ENCODE assay signal across 12 cellular contexts in the genomic region with DNA sequence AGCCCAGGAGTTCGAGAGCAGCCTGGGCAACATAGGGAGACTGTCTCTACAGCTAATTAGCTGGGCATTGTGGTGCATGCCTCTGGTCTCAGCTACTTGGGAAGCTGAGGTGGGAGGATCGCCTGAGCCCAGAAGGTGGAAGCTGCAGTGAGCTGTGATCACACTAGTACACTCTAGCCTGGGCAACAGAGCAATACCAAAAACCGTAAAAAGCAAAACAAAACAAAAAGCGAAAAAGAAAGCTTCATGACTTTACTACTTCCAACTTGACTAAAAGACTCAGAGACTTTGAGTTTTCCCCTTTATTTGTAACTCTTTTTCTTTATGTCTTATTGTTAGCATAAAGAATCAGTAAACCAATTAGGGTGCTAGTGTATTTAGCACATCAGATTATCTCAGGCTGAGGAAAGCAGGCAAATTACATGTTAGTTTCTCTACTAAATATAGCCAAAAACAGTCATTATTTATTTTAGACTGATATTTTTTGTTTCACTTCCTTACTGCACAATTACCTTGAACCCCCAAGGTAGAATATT. TPM values are rescaled to one million over a fixed set of nuclear protein-coding genes. Genes with fewer than 3 reads are reported as not detected.
DNase-seq lines count a peak whose midpoint lies in the region; ATAC-seq and TF ChIP-seq lines count a peak whose summit lies in the region.
"Had no signal": no experiment of that assay in that cellular context is flagged by ENCODE, and none has a peak within 500 bp of the region (broad histone marks: within the 10 kb centered on the region; RNA-seq: fewer than 3 reads in every experiment).

No MANE protein-coding gene starts in this region.

- no peak overlapping the region for H4K5ac ChIP-seq in mesendoderm (ENCODE audit: low read length)

- H3K4me3 ChIP-seq in spleen (peak overlapping the region in 1 of 8 donors; percentile 4), mesendoderm (ENCODE audit: low read length) (no peak overlapping the region)

- H3K4me2 ChIP-seq in mesendoderm (ENCODE audit: low read length) = no peak overlapping the region

- H3K27ac ChIP-seq in spleen (peak overlapping the region in 5 of 8 donors; percentile 7 to 73 (median 50)), mesendoderm (ENCODE audit: low read depth, low read length) (no peak overlapping the region)

- H4K8ac ChIP-seq in mesendoderm (ENCODE audit: low read depth, low read length) = no peak overlapping the region

- no peak overlapping the region for H3K56ac ChIP-seq in mesendoderm (ENCODE audit: low read length)

- no peak overlapping the region for H2BK120ac ChIP-seq in mesendoderm (ENCODE audit: low read depth, low read length)

- intact Hi-C loops in spleen (cut with DNase I; ENCODE audit: low total_unique reads) = no loop called here
- intact Hi-C loops in natural killer cell (cut with micrococcal nuclease) = no loop called here

- ATAC-seq in GM21619 (IDR thresholded peaks at IDR 0.05; ENCODE audit: unreplicated experiment) (peak; percentile 71), HG03175 (IDR thresholded peaks at IDR 0.05; ENCODE audit: unreplicated experiment) (peak; percentile 83), natural killer cell (no peak)

- no peak overlapping the region for H3K18ac ChIP-seq in mesendoderm (ENCODE audit: low read length)

- peaks cover 2% of the 10 kb centered on the region for H3K79me1 ChIP-seq in mesendoderm (ENCODE audit: low read length)

- H3K4me3 Mint-ChIP-seq in T-helper 2 cell treated with Interferon-gamma antibody and Interleukin-4, amounts not matched to agents 5 μg/mL and 100 μg/mL, for 36 hours = no peak overlapping the region
- H3K4me3 Mint-ChIP-seq in natural killer cell = no peak overlapping the region
- H3K4me3 Mint-ChIP-seq: activated CD4-positive, alpha-beta T cell treated with anti-CD3 and anti-CD28 coated beads, Interleukin-2, amount 10 ng/mL, durations not matched to agents 7 days and 5 days had no signal

- no peaks in the 10 kb centered on the region for H3K27me3 Mint-ChIP-seq in T-helper 2 cell treated with Interferon-gamma antibody and Interleukin-4, amounts not matched to agents 5 μg/mL and 100 μg/mL, for 36 hours (ENCODE audit: low read depth)
- no peaks in the 10 kb centered on the region for H3K27me3 Mint-ChIP-seq in natural killer cell (ENCODE audit: low read depth in 2 of 2)
- H3K27me3 Mint-ChIP-seq: activated CD4-positive, alpha-beta T cell treated with anti-CD3 and anti-CD28 coated beads, Interleukin-2, amount 10 ng/mL, durations not matched to agents 7 days and 5 days had no signal

- H3K79me2 ChIP-seq in mesendoderm (ENCODE audit: control insufficient read depth, insufficient read depth, low read length) = peaks cover 6% of the 10 kb centered on the region

- H2AK5ac ChIP-seq in mesendoderm (ENCODE audit: low read length) = no peak overlapping the region

- peaks cover 12% of the 10 kb centered on the region for H3K36me3 Mint-ChIP-seq in T-helper 2 cell treated with Interferon-gamma antibody and Interleukin-4, amounts not matched to agents 5 μg/mL and 100 μg/mL, for 36 hours (ENCODE audit: low read depth)
- peaks cover 13% of the 10 kb centered on the region for H3K36me3 Mint-ChIP-seq in natural killer cell

- H3K36me3 ChIP-seq in spleen (peaks cover 0 to 59% (median 28%) of the 10 kb centered on the region in 6 donors), mesendoderm (ENCODE audit: control insufficient read depth, insufficient read depth, low read length) (no peaks in the 10 kb centered on the region)

- no peak overlapping the region for H2BK15ac ChIP-seq in mesendoderm (replicated peaks; ENCODE audit: low read depth)

- TF ChIP-seq POLR2A in spleen (IDR thresholded peaks at IDR 0.05) = no peak

- H3K9me3 Mint-ChIP-seq in T-helper 2 cell treated with Interferon-gamma antibody and Interleukin-4, amounts not matched to agents 5 μg/mL and 100 μg/mL, for 36 hours = no peaks in the 10 kb centered on the region
- no peaks in the 10 kb centered on the region for H3K9me3 Mint-ChIP-seq in natural killer cell
- H3K9me3 Mint-ChIP-seq: activated CD4-positive, alpha-beta T cell treated with anti-CD3 and anti-CD28 coated beads, Interleukin-2, amount 10 ng/mL, durations not matched to agents 7 days and 5 days had no signal

- no peak overlapping the region for H3K4ac ChIP-seq in mesendoderm (ENCODE audit: low read depth, low read length)

- TF ChIP-seq CTCF in spleen (IDR thresholded peaks at IDR 0.05 in 8 of 11, conservative IDR thresholded peaks at IDR 0.05 in 3 of 11) (no peak), natural killer cell (IDR thresholded peaks at IDR 0.05) (no peak)

- H2BK5ac ChIP-seq in mesendoderm (ENCODE audit: low read length) = no peak overlapping the region

- WGBS in spleen, 5 donors = 77 to 83% (median 83%) methylated on average over 4 of the region's 4 CpGs
- WGBS in mesendoderm (ENCODE audit: extremely low coverage, insufficient coverage, low lambda C conversion rate) = no CpG with 5 or more reads among the region's 4 CpGs

- no peak for DNase-seq in T-helper 2 cell treated with Interferon-gamma antibody and Interleukin-4, amounts not matched to agents 5 μg/mL and 100 μg/mL, for 36 hours (ENCODE audit: low spot score)
- DNase-seq in T-helper 2 cell = no peak
- DNase-seq in spleen = no peak
- no peak for DNase-seq in mesendoderm
- no peak for DNase-seq in natural killer cell
- DNase-seq in NCI-H2081 treated with DMSO at 0.1 percent for 48 hours (lab: John Stamatoyannopoulos, UW) = no peak
- DNase-seq: activated CD4-positive, alpha-beta T cell treated with anti-CD3 and anti-CD28 coated beads, Interleukin-2, amount 10 ng/mL, durations not matched to agents 7 days and 5 days; NCI-H187 treated with DMSO at 0.1 percent for 48 hours; RPMI8226 had no signal

- H3K9ac ChIP-seq in mesendoderm (ENCODE audit: low read length) = no peak overlapping the region

- H3K27ac Mint-ChIP-seq in T-helper 2 cell treated with Interferon-gamma antibody and Interleukin-4, amounts not matched to agents 5 μg/mL and 100 μg/mL, for 36 hours = peak overlapping the region; percentile 20
- no peak overlapping the region for H3K27ac Mint-ChIP-seq in natural killer cell
- H3K27ac Mint-ChIP-seq: activated CD4-positive, alpha-beta T cell treated with anti-CD3 and anti-CD28 coated beads, Interleukin-2, amount 10 ng/mL, durations not matched to agents 7 days and 5 days had no signal

- H3K27me3 ChIP-seq in spleen (replicated peaks in 1 of 7) = no peaks in the 10 kb centered on the region
- H3K27me3 ChIP-seq in mesendoderm (ENCODE audit: insufficient read depth, low read length, poor library complexity) = no peaks in the 10 kb centered on the region

- H3K4me1 ChIP-seq in spleen (peaks cover 11 to 44% (median 24%) of the 10 kb centered on the region in 6 donors), mesendoderm (ENCODE audit: control insufficient read depth, low read depth, low read length) (no peaks in the 10 kb centered on the region)

- no peak overlapping the region for H3K23ac ChIP-seq in mesendoderm (ENCODE audit: low read length)

- peaks cover 14% of the 10 kb centered on the region for H3K4me1 Mint-ChIP-seq in T-helper 2 cell treated with Interferon-gamma antibody and Interleukin-4, amounts not matched to agents 5 μg/mL and 100 μg/mL, for 36 hours (ENCODE audit: low read depth)
- peaks cover 0 to 8% of the 10 kb centered on the region in 2 donors for H3K4me1 Mint-ChIP-seq in natural killer cell

- H3K9me3 ChIP-seq in spleen = no peaks in the 10 kb centered on the region

RNA-seq across cellular contexts. Expression of a gene that starts 5.4 kb away (rescaled TPM):
- total RNA-seq in spleen = 10 to 100 TPM; 15.2 to 28.5 (median 21.4) TPM
- 10 to 100 TPM; 13.0 to 16.9 (median 15.2) TPM for polyA plus RNA-seq in spleen
- 23.9 TPM for polyA plus RNA-seq in mesendoderm (2013, experiment 1 of 2)
- polyA plus RNA-seq in mesendoderm (2013, experiment 2 of 2) = 24.0 TPM
- total RNA-seq in natural killer cell = 10 to 100 TPM; 24.4 to 34.3 (median 24.6) TPM

RNA-seq across cellular contexts. Expression of a gene that starts 5.7 kb away (rescaled TPM):
- total RNA-seq in spleen (10 to 100 TPM; 16.9 to 31.7 (median 24.0) TPM), natural killer cell (10 to 100 TPM in 1 of 3 donors, 1 to 10 TPM in 2; 5.8 to 10.8 (median 9.7) TPM)
- polyA plus RNA-seq in spleen = 10 to 100 TPM; 28.1 to 39.7 (median 30.6) TPM
- polyA plus RNA-seq in mesendoderm (2013, experiment 1 of 2) = 86.3 TPM
- 88.1 TPM for polyA plus RNA-seq in mesendoderm (2013, experiment 2 of 2)

RNA-seq across cellular contexts. Expression of a gene that starts 5.7 kb away (rescaled TPM):
- total RNA-seq in spleen (10 to 100 TPM; 33.5 to 38.9 (median 36.2) TPM), natural killer cell (10 to 100 TPM; 38.3 to 53.8 (median 46.6) TPM)
- 10 to 100 TPM; 51.5 to 61.6 (median 60.1) TPM for polyA plus RNA-seq in spleen
- polyA plus RNA-seq in mesendoderm (2013, experiment 1 of 2) = 97.1 TPM
- 96.1 TPM for polyA plus RNA-seq in mesendoderm (2013, experiment 2 of 2)

RNA-seq across cellular contexts. Expression of a gene that starts 39.9 kb away (rescaled TPM):
- 1 to 10 TPM in 4 of 7 donors, under 1 TPM in 3; 0.26 to 1.9 (median 1.1) TPM for total RNA-seq in spleen
- polyA plus RNA-seq in spleen = under 1 TPM; 0.02 to 0.13 (median 0.12) TPM
- 14.7 TPM for polyA plus RNA-seq in mesendoderm (2013, experiment 1 of 2)
- polyA plus RNA-seq in mesendoderm (2013, experiment 2 of 2) = 15.2 TPM
- under 1 TPM in 1 of 3 donors, not detected in 2; 0.50 TPM for total RNA-seq in natural killer cell
- total RNA-seq: A172 had no signal

RNA-seq across cellular contexts. Expression of a gene that starts 42.4 kb away (rescaled TPM):
- total RNA-seq in spleen (10 to 100 TPM in 5 of 7 donors, 1 to 10 TPM in 2; 9.5 to 18.6 (median 11.0) TPM), natural killer cell (10 to 100 TPM in 2 of 3 donors, 1 to 10 TPM in 1; 7.2 to 12.8 (median 12.2) TPM)
- polyA plus RNA-seq in spleen = 1 to 10 TPM; 2.2 to 3.9 (median 2.5) TPM
- 0.95 TPM for polyA plus RNA-seq in mesendoderm (2013, experiment 1 of 2)
- polyA plus RNA-seq in mesendoderm (2013, experiment 2 of 2) = 1.1 TPM

Comparison
In these comparisons a context has a peak if more than half of its experiments do, and no peak if none do; other contexts are left out.
1. ATAC-seq: peak in GM21619 (single experiment) and HG03175 (single experiment); none in natural killer cell (0 of 3).